33 cellular contexts compared by ENCODE assay signal in the genomic region with DNA sequence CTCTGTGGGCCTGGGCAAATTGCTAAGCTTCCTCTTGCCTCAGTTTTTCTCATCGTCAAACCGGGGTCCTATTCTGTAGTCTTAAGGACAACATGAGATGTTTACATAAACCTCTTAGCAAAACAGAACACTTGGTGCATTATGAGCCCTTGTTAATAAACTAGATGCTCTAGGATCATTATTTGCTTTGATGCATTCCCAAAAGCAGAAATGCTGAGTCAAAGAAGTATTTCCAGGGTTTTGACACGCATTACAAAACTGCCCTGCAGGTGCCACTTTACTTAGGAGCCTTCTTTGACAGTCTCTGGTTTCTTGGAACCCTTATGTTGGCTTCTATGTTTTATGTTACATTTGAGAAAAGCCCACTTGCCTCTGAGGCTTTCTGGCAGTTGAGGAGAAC. TPM values are rescaled to one million over a fixed set of nuclear protein-coding genes. Genes with fewer than 3 reads are reported as not detected.
DNase-seq lines count a peak whose midpoint lies in the region; ATAC-seq, FAIRE-seq and TF ChIP-seq lines count a peak whose summit lies in the region.
"Had no signal": no experiment of that assay in that cellular context is flagged by ENCODE, and none has a peak within 500 bp of the region (broad histone marks: within the 10 kb centered on the region; RNA-seq: fewer than 3 reads in every experiment).

No MANE protein-coding gene starts in this region.

- H3K27ac Mint-ChIP-seq in CD4-positive, alpha-beta T cell: peak overlapping the region; percentile 23
- no peak overlapping the region for H3K27ac Mint-ChIP-seq in stimulated activated naive B cell treated with anti-CD40 and anti-IgM and Interleukin-4, amounts not matched to agents 10 μg/mL and 1 μg/mL and 100 μg/mL, for 72 hours
- no peak overlapping the region for H3K27ac Mint-ChIP-seq in activated CD4-positive, alpha-beta memory T cell treated with anti-CD3 and anti-CD28 coated beads, Interleukin-2, amount 10 ng/mL, durations not matched to agents 7 days and 5 days
- H3K27ac Mint-ChIP-seq: activated CD4-positive, alpha-beta memory T cell treated with anti-CD3 and anti-CD28 coated beads for 36 hours; activated naive CD4-positive, alpha-beta T cell treated with anti-CD3 and anti-CD28 coated beads for 36 hours; T-helper 1 cell treated with Interleukin-12 subunit alpha and Interleukin-12 subunit beta and Interleukin-4 antibody, amounts not matched to agents 30 μg/mL and 1 μg/mL, for 36 hours had no signal

- H3K27me3 Mint-ChIP-seq in CD4-positive, alpha-beta T cell: no peaks in the 10 kb centered on the region
- no peaks in the 10 kb centered on the region for H3K27me3 Mint-ChIP-seq in stimulated activated naive B cell treated with anti-CD40 and anti-IgM and Interleukin-4, amounts not matched to agents 10 μg/mL and 1 μg/mL and 100 μg/mL, for 72 hours
- H3K27me3 Mint-ChIP-seq in activated CD4-positive, alpha-beta memory T cell treated with anti-CD3 and anti-CD28 coated beads, Interleukin-2, amount 10 ng/mL, durations not matched to agents 7 days and 5 days: no peaks in the 10 kb centered on the region
- H3K27me3 Mint-ChIP-seq: activated CD4-positive, alpha-beta memory T cell treated with anti-CD3 and anti-CD28 coated beads for 36 hours; central memory CD8-positive, alpha-beta T cell had no signal

- no peak overlapping the region for H3K4me3 ChIP-seq in OCI-LY3 (ENCODE audit: low read length)
- H3K4me3 ChIP-seq in iPS-20b (ENCODE audit: low read length): 0 out of 2 replicates have a peak overlapping the region, but pooled peaks have one; percentile 20
- H3K4me3 ChIP-seq: heart right ventricle, lung, suprapubic skin, upper lobe of right lung had no signal

- H3K36me3 ChIP-seq in OCI-LY3 (replicated peaks; ENCODE audit: low read depth, low read length): peaks cover 41% of the 10 kb centered on the region
- H3K36me3 ChIP-seq in iPS-20b (ENCODE audit: insufficient read depth, low read depth, low read length): peaks cover 25% of the 10 kb centered on the region

- H2AFZ ChIP-seq in OCI-LY3 (ENCODE audit: low read depth, low read length): no peak overlapping the region

- no peak overlapping the region for H3K4me3 Mint-ChIP-seq in CD4-positive, alpha-beta T cell
- H3K4me3 Mint-ChIP-seq in stimulated activated naive B cell treated with anti-CD40 and anti-IgM and Interleukin-4, amounts not matched to agents 10 μg/mL and 1 μg/mL and 100 μg/mL, for 72 hours: no peak overlapping the region
- no peak overlapping the region for H3K4me3 Mint-ChIP-seq in activated CD4-positive, alpha-beta memory T cell treated with anti-CD3 and anti-CD28 coated beads, Interleukin-2, amount 10 ng/mL, durations not matched to agents 7 days and 5 days
- H3K4me3 Mint-ChIP-seq: activated CD4-positive, alpha-beta memory T cell treated with anti-CD3 and anti-CD28 coated beads for 36 hours; activated naive CD4-positive, alpha-beta T cell treated with anti-CD3 and anti-CD28 coated beads for 36 hours; central memory CD8-positive, alpha-beta T cell; nephron; T-helper 1 cell treated with Interleukin-12 subunit alpha and Interleukin-12 subunit beta and Interleukin-4 antibody, amounts not matched to agents 30 μg/mL and 1 μg/mL, for 36 hours had no signal

- H3K4me1 ChIP-seq in OCI-LY3 (ENCODE audit: low read length) (peaks cover 14% of the 10 kb centered on the region), iPS-20b (ENCODE audit: insufficient read depth, low read length) (peaks cover 19% of the 10 kb centered on the region)

- H3K9ac ChIP-seq in OCI-LY3 (ENCODE audit: low read length) (no peak overlapping the region), iPS-20b (ENCODE audit: low read depth, low read length) (0 out of 2 replicates have a peak overlapping the region, but pooled peaks have one; percentile 30)

- peaks cover 51% of the 10 kb centered on the region for H3K4me1 Mint-ChIP-seq in CD4-positive, alpha-beta T cell (ENCODE audit: low read depth)
- H3K4me1 Mint-ChIP-seq in stimulated activated naive B cell treated with anti-CD40 and anti-IgM and Interleukin-4, amounts not matched to agents 10 μg/mL and 1 μg/mL and 100 μg/mL, for 72 hours: peaks cover 9 to 31% of the 10 kb centered on the region in 2 donors
- peaks cover 25% of the 10 kb centered on the region for H3K4me1 Mint-ChIP-seq in activated CD4-positive, alpha-beta memory T cell treated with anti-CD3 and anti-CD28 coated beads, Interleukin-2, amount 10 ng/mL, durations not matched to agents 7 days and 5 days

- H3K9me3 Mint-ChIP-seq in CD4-positive, alpha-beta T cell: no peaks in the 10 kb centered on the region
- no peaks in the 10 kb centered on the region for H3K9me3 Mint-ChIP-seq in stimulated activated naive B cell treated with anti-CD40 and anti-IgM and Interleukin-4, amounts not matched to agents 10 μg/mL and 1 μg/mL and 100 μg/mL, for 72 hours
- H3K9me3 Mint-ChIP-seq in activated CD4-positive, alpha-beta memory T cell treated with anti-CD3 and anti-CD28 coated beads, Interleukin-2, amount 10 ng/mL, durations not matched to agents 7 days and 5 days: no peaks in the 10 kb centered on the region
- H3K9me3 Mint-ChIP-seq: activated CD4-positive, alpha-beta memory T cell treated with anti-CD3 and anti-CD28 coated beads for 36 hours; activated naive CD4-positive, alpha-beta T cell treated with anti-CD3 and anti-CD28 coated beads for 36 hours; central memory CD8-positive, alpha-beta T cell; nephron; T-helper 1 cell treated with Interleukin-12 subunit alpha and Interleukin-12 subunit beta and Interleukin-4 antibody, amounts not matched to agents 30 μg/mL and 1 μg/mL, for 36 hours had no signal

- H3K9me3 ChIP-seq in CD4-positive, alpha-beta T cell (ENCODE audit: control insufficient read depth, low read length): no peaks in the 10 kb centered on the region
- H3K9me3 ChIP-seq in OCI-LY3 (ENCODE audit: insufficient read depth, low read length) (no peaks in the 10 kb centered on the region), iPS-20b (ENCODE audit: insufficient read depth, low read depth, low read length) (no peaks in the 10 kb centered on the region)
- H3K9me3 ChIP-seq: heart right ventricle, suprapubic skin, upper lobe of right lung had no signal

- POLR2A ChIA-PET in CD4-positive, alpha-beta T cell (lab: Charles Lee): no interaction called here
- POLR2A ChIA-PET in activated CD4-positive, alpha-beta memory T cell treated with anti-CD3 and anti-CD28 coated beads, Interleukin-2, amount 10 ng/mL, durations not matched to agents 7 days and 5 days (lab: Charles Lee): no interaction called here

- H3K36me3 Mint-ChIP-seq in CD4-positive, alpha-beta T cell (ENCODE audit: low read depth): peaks cover 47% of the 10 kb centered on the region
- H3K36me3 Mint-ChIP-seq in stimulated activated naive B cell treated with anti-CD40 and anti-IgM and Interleukin-4, amounts not matched to agents 10 μg/mL and 1 μg/mL and 100 μg/mL, for 72 hours: peaks cover 22 to 38% of the 10 kb centered on the region in 2 donors
- peaks cover 36% of the 10 kb centered on the region for H3K36me3 Mint-ChIP-seq in activated CD4-positive, alpha-beta memory T cell treated with anti-CD3 and anti-CD28 coated beads, Interleukin-2, amount 10 ng/mL, durations not matched to agents 7 days and 5 days (ENCODE audit: low read depth)

- DNase-seq in CD4-positive, alpha-beta T cell: no peak
- DNase-seq in GM19239 (ENCODE audit: insufficient read length, low spot score): no peak
- no peak for DNase-seq in RCC 7860 (ENCODE audit: low spot score)
- DNase-seq in stimulated activated naive B cell treated with anti-CD40 and anti-IgM and Interleukin-4, amounts not matched to agents 10 μg/mL and 1 μg/mL and 100 μg/mL, for 72 hours: no peak
- DNase-seq in activated CD4-positive, alpha-beta memory T cell treated with anti-CD3 and anti-CD28 coated beads, Interleukin-2, amount 10 ng/mL, durations not matched to agents 7 days and 5 days: no peak
- DNase-seq in urothelium cell line (ENCODE audit: low spot score): no peak
- DNase-seq: activated CD4-positive, alpha-beta memory T cell treated with anti-CD3 and anti-CD28 coated beads for 36 hours; activated naive CD4-positive, alpha-beta T cell treated with anti-CD3 and anti-CD28 coated beads for 36 hours; C1 segment of cervical spinal cord; Calu3; foreskin melanocyte; HCEC 1CT; heart right ventricle; Kasumi-1; NCI-H1694; NCI-H2171; NCI-H510A treated with DMSO at 0.1 percent for 48 hours; PC-3; stimulated activated CD4-positive, alpha-beta T cell treated with anti-CD3 and anti-CD28 coated beads, Interleukin-15, amount 100 ng/mL, for 24 hours; stimulated activated CD4-positive, alpha-beta T cell treated with anti-CD3 and anti-CD28 coated beads, Interleukin-4, amount 100 ng/mL, for 4 hours; upper lobe of right lung had no signal

- H3K27ac ChIP-seq in CD4-positive, alpha-beta T cell (ENCODE audit: low read depth, low read length): no peak overlapping the region
- no peak overlapping the region for H3K27ac ChIP-seq in OCI-LY3 (ENCODE audit: low read length)
- H3K27ac ChIP-seq in iPS-20b (ENCODE audit: low read length): peak overlapping the region; percentile 25
- H3K27ac ChIP-seq: suprapubic skin, upper lobe of right lung had no signal

- no peak for ATAC-seq in CD4-positive, alpha-beta T cell (ENCODE audit: poor library complexity)
- ATAC-seq in stimulated activated naive B cell treated with anti-CD40 and anti-IgM and Interleukin-4, amounts not matched to agents 10 μg/mL and 1 μg/mL and 100 μg/mL, for 72 hours (replicated peaks): no peak
- ATAC-seq: activated CD4-positive, CD25-positive, alpha-beta regulatory T cell treated with anti-CD3 and anti-CD28 coated beads, Interleukin-2, amount 50 U/mL, for 24 hours; PC-3; Right ventricle myocardium inferior; SK-N-SH treated with all-trans-retinoic acid at 6 μM for 48 hours; upper lobe of right lung had no signal

- FAIRE-seq in GM19239 (lab: Jason Lieb, UNC): peak; percentile 18
- FAIRE-seq in RCC 7860 (lab: Jason Lieb, UNC): no peak
- no peak for FAIRE-seq in urothelium cell line (lab: Jason Lieb, UNC)
- FAIRE-seq: GM18507, TTC549 had no signal

- peaks cover 22% of the 10 kb centered on the region for H4K20me1 ChIP-seq in OCI-LY3 (ENCODE audit: insufficient read depth, low read length)

- peak overlapping the region; percentile 29 for H3K4me2 ChIP-seq in OCI-LY3 (ENCODE audit: low read length)

- no peaks in the 10 kb centered on the region for H3K27me3 ChIP-seq in CD4-positive, alpha-beta T cell (ENCODE audit: control insufficient read depth, insufficient read depth, low read length)
- H3K27me3 ChIP-seq in OCI-LY3 (ENCODE audit: low read depth, low read length): no peaks in the 10 kb centered on the region
- H3K27me3 ChIP-seq in iPS-20b (ENCODE audit: insufficient read depth, low read length): no peaks in the 10 kb centered on the region
- H3K27me3 ChIP-seq: heart right ventricle, suprapubic skin, upper lobe of right lung had no signal

- CTCF ChIA-PET in CD4-positive, alpha-beta T cell (lab: Charles Lee): no interaction called here
- CTCF ChIA-PET in activated CD4-positive, alpha-beta memory T cell treated with anti-CD3 and anti-CD28 coated beads, Interleukin-2, amount 10 ng/mL, durations not matched to agents 7 days and 5 days (lab: Charles Lee): no interaction called here

- intact Hi-C loops in CD4-positive, alpha-beta T cell (cut with DNase I, micrococcal nuclease): no loop called here

- TF ChIP-seq CTCF in CD4-positive, alpha-beta T cell (IDR thresholded peaks at IDR 0.05): no peak
- TF ChIP-seq CTCF in OCI-LY3 (IDR thresholded peaks at IDR 0.05; ENCODE audit: low read depth, low read length): no peak

- peaks cover 54% of the 10 kb centered on the region for H3K79me2 ChIP-seq in OCI-LY3 (ENCODE audit: low read length)

RNA-seq across cellular contexts. Expression of gene AKAP11, which starts 12.1 kb away (rescaled TPM):
- total RNA-seq in CD4-positive, alpha-beta T cell: 10 to 100 TPM; 18.0 to 18.4 TPM
- 10 to 100 TPM; 32.5 to 34.0 TPM for total RNA-seq in activated CD4-positive, alpha-beta memory T cell treated with anti-CD3 and anti-CD28 coated beads, Interleukin-2, amount 10 ng/mL, durations not matched to agents 7 days and 5 days
